13 cellular contexts compared by ENCODE assay signal in the genomic region with DNA sequence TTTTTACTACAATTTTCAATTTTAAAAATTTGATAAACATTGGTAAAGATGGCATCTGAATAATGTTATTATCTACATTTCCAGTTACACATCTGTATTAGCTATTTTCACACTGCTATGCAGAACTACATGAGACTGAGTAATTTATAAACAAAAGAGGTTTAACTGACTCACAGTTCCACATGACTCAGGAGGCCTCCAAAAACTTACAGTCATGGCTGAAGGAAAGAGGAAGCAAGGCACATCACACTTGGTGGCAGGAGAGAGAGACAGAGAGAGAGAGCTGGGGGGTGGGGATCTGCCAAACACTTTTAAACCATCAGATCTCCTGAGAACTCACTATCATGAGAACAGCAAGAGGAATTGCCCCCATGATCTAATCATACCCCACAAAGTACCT.
DNase-seq lines count a peak whose midpoint lies in the region; ATAC-seq, FAIRE-seq and TF ChIP-seq lines count a peak whose summit lies in the region.
"Had no signal": no experiment of that assay in that cellular context is flagged by ENCODE, and none has a peak within 500 bp of the region (broad histone marks: within the 10 kb centered on the region; RNA-seq: fewer than 3 reads in every experiment).

No MANE protein-coding gene starts in this region.

- H3K4me3 ChIP-seq in AG10803 (ENCODE audit: low read length) (no peak overlapping the region), Karpas-422 (ENCODE audit: low read length) (no peak overlapping the region), keratinocyte (ENCODE audit: control insufficient read depth in 2 of 3, extremely low read depth in 1 of 3, insufficient read depth in 2 of 3, low read depth in 1 of 3, low read length in 3 of 3) (no peak overlapping the region), colonic mucosa (no peak overlapping the region), right cardiac atrium (ENCODE audit: low read length) (no peak overlapping the region)
- H3K4me3 ChIP-seq: thyroid gland had no signal

- FAIRE-seq in keratinocyte (lab: Jason Lieb, UNC) = peak; percentile 43

- no peak overlapping the region for H3K9ac ChIP-seq in Karpas-422 (ENCODE audit: low read length)
- H3K9ac ChIP-seq in keratinocyte (ENCODE audit: control insufficient read depth, extremely low read depth, insufficient read depth, low read length) = no peak overlapping the region
- no peak overlapping the region for H3K9ac ChIP-seq in colonic mucosa (ENCODE audit: low read depth in 2 of 2, low read length in 2 of 2)

- ATAC-seq in omental fat pad (ENCODE audit: low FRiP score) = no peak
- no peak for ATAC-seq in HG02763 (IDR thresholded peaks at IDR 0.05; ENCODE audit: unreplicated experiment)
- no peak for ATAC-seq in right cardiac atrium
- ATAC-seq: natural killer cell had no signal

- no peaks in the 10 kb centered on the region for H3K9me3 ChIP-seq in Karpas-422 (ENCODE audit: low read length)
- H3K9me3 ChIP-seq in keratinocyte (ENCODE audit: control insufficient read depth, low read depth, low read length) = no peaks in the 10 kb centered on the region
- H3K9me3 ChIP-seq in colonic mucosa = no peaks in the 10 kb centered on the region
- no peaks in the 10 kb centered on the region for H3K9me3 ChIP-seq in right cardiac atrium (ENCODE audit: control insufficient read depth, low read length)
- H3K9me3 ChIP-seq: thyroid gland had no signal

- dilution Hi-C loops in keratinocyte (cut with MboI; ENCODE audit: extremely low pct_ligation_motif_present, low sequenced_read_pairs) = no loop called here

- H3K27me3 ChIP-seq in Karpas-422 (ENCODE audit: low read length) (no peaks in the 10 kb centered on the region), keratinocyte (ENCODE audit: control insufficient read depth, extremely low read depth, insufficient read depth, low read length) (no peaks in the 10 kb centered on the region), colonic mucosa (no peaks in the 10 kb centered on the region), right cardiac atrium (ENCODE audit: control insufficient read depth, insufficient read depth) (no peaks in the 10 kb centered on the region)
- H3K27me3 ChIP-seq: thyroid gland had no signal

- no peak overlapping the region for H3K27ac ChIP-seq in Karpas-422 (ENCODE audit: low read length)
- H3K27ac ChIP-seq in keratinocyte (ENCODE audit: control insufficient read depth, insufficient read depth, low read length) = no peak overlapping the region
- no peak overlapping the region for H3K27ac ChIP-seq in colonic mucosa
- no peak overlapping the region for H3K27ac ChIP-seq in right cardiac atrium (ENCODE audit: low read length)
- H3K27ac ChIP-seq: thyroid gland, WERI-Rb-1 had no signal

- peak; percentile 67 for DNase-seq in AG10803 (ENCODE audit: low read depth)
- peak; percentile 40 for DNase-seq in Karpas-422
- peak; percentile 43 for DNase-seq in amniotic stem cell (lab: John Stamatoyannopoulos, UW)
- no peak for DNase-seq in keratinocyte (ENCODE audit: low read depth, low spot score)
- no peak for DNase-seq in omental fat pad (ENCODE audit: low spot score)
- no peak for DNase-seq in colonic mucosa
- DNase-seq in right cardiac atrium = no peak
- DNase-seq: natural killer cell; NCI-H526; stimulated activated CD4-positive, alpha-beta T cell treated with anti-CD3 and anti-CD28 coated beads, Interleukin-2, amount 100 ng/mL, for 48 hours; thyroid gland; WERI-Rb-1 had no signal

- H3K4me2 ChIP-seq in Karpas-422 (ENCODE audit: low read depth, low read length, poor library complexity, severe bottlenecking) (no peak overlapping the region), keratinocyte (ENCODE audit: control insufficient read depth, extremely low read depth, insufficient read depth, low read depth, low read length) (no peak overlapping the region)

- H4K20me1 ChIP-seq in Karpas-422 (ENCODE audit: insufficient read depth, low read depth, low read length) (no peaks in the 10 kb centered on the region), keratinocyte (ENCODE audit: control insufficient read depth, extremely low read depth, insufficient read depth, low read length) (no peaks in the 10 kb centered on the region)

- no peaks in the 10 kb centered on the region for H3K9me2 ChIP-seq in Karpas-422 (replicated peaks; ENCODE audit: insufficient read depth, low read length)

- no peaks in the 10 kb centered on the region for H3K79me2 ChIP-seq in Karpas-422 (ENCODE audit: low read length)
- H3K79me2 ChIP-seq in keratinocyte (ENCODE audit: control insufficient read depth, insufficient read depth, low read length) = no peaks in the 10 kb centered on the region

- H3K4me1 ChIP-seq in Karpas-422 (ENCODE audit: low read length) = no peaks in the 10 kb centered on the region
- H3K4me1 ChIP-seq in keratinocyte (ENCODE audit: control insufficient read depth, extremely low read depth, insufficient read depth, low read length) = no peaks in the 10 kb centered on the region
- no peaks in the 10 kb centered on the region for H3K4me1 ChIP-seq in colonic mucosa
- no peaks in the 10 kb centered on the region for H3K4me1 ChIP-seq in right cardiac atrium (ENCODE audit: control insufficient read depth, insufficient read depth, low read length)
- H3K4me1 ChIP-seq: thyroid gland had no signal

- H2AFZ ChIP-seq in Karpas-422 (ENCODE audit: low read length) (no peak overlapping the region), keratinocyte (ENCODE audit: control insufficient read depth, low read length) (peak overlapping the region; percentile 69)

- no peaks in the 10 kb centered on the region for H3K36me3 ChIP-seq in Karpas-422 (ENCODE audit: insufficient read depth, low read length)
- no peaks in the 10 kb centered on the region for H3K36me3 ChIP-seq in keratinocyte (ENCODE audit: control insufficient read depth in 2 of 2, extremely low read depth in 1 of 2, insufficient read depth in 2 of 2, low read length in 2 of 2)
- H3K36me3 ChIP-seq in colonic mucosa = no peaks in the 10 kb centered on the region
- H3K36me3 ChIP-seq: thyroid gland, WERI-Rb-1 had no signal

- TF ChIP-seq CTCF in AG10803 (conservative IDR thresholded peaks at IDR 0.05; ENCODE audit: low read length) (no peak), keratinocyte (optimal IDR thresholded peaks at IDR 0.05 in 1 of 3, IDR thresholded peaks at IDR 0.05 in 1 of 3, conservative IDR thresholded peaks at IDR 0.05 in 1 of 3; ENCODE audit: extremely low read depth in 1 of 3, insufficient read depth in 2 of 3, low read length in 3 of 3) (no peak), omental fat pad (IDR thresholded peaks at IDR 0.05) (no peak), colonic mucosa (IDR thresholded peaks at IDR 0.05) (no peak)

- intact Hi-C loops in colonic mucosa (cut with DNase I) (no loop called here), right cardiac atrium (cut with DNase I) (no loop called here)

- no peaks in the 10 kb centered on the region for H3K9me1 ChIP-seq in keratinocyte (ENCODE audit: control insufficient read depth, extremely low read depth, insufficient read depth, low read length)

Comparison
In these comparisons a context has a peak if more than half of its experiments do, and no peak if none do; other contexts are left out.
1. DNase-seq: peak in AG10803 (single experiment), Karpas-422 (single experiment) and amniotic stem cell (single experiment); none in keratinocyte (single experiment), omental fat pad (single experiment), colonic mucosa (single experiment) and right cardiac atrium (0 of 3).